23 cellular contexts compared by ENCODE assay signal in the genomic region with DNA sequence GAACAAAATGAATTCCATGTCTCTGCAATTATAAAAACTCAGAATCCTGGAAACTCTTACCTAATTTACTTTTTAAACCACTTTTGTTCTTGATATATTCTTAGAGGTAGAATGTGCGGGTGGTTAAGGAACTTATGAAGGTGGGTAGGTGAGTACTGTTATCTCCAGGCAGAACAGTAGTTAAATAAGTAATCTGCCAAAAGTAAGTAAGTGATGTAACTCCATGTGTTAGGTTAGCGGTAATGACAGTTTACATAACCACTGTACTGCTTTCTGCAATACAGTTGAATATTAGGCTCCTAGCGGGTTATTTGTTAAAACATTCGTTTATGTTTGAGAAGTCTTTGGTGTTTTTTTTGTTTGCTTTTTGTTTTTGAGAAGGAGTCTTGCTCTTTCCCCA. TPM values are rescaled to one million over a fixed set of nuclear protein-coding genes. Genes with fewer than 3 reads are reported as not detected.
A peak's percentile ranks its signal among the peaks of the same experiment; 100 is the strongest.
DNase-seq lines count a peak whose midpoint lies in the region; ATAC-seq, FAIRE-seq and TF ChIP-seq lines count a peak whose summit lies in the region.
"Had no signal": no experiment of that assay in that cellular context is flagged by ENCODE, and none has a peak within 500 bp of the region (broad histone marks: within the 10 kb centered on the region; RNA-seq: fewer than 3 reads in every experiment).

No MANE protein-coding gene starts in this region.

- H4K20me1 ChIP-seq in GM12878 (ENCODE audit: control insufficient read depth, insufficient read depth): no peaks in the 10 kb centered on the region
- no peaks in the 10 kb centered on the region for H4K20me1 ChIP-seq in HepG2 (ENCODE audit: insufficient read depth, low read length)

- WGBS in GM12878 (ENCODE audit: insufficient coverage, insufficient replicate concordance, low lambda C conversion rate, missing lambda C conversion rate): 93% methylated on average over 4 of the region's 4 CpGs
- WGBS in HepG2 (ENCODE audit: low lambda C conversion rate): 100% methylated on average over 4 of the region's 4 CpGs

- TF ChIP-seq POLR2A in GM12878 (IDR thresholded peaks at IDR 0.05; ENCODE audit: low read depth, low read length) (no peak), HepG2 (IDR thresholded peaks at IDR 0.05; ENCODE audit: insufficient read depth in 1 of 2, low read depth in 2 of 2, low read length in 2 of 2) (no peak)

- SMC1A ChIA-PET in GM12878 (lab: Charles Lee; ENCODE audit: uncharacterized antibody, unreplicated experiment): interaction anchor here (0.7 to 1.9 kb wide), 2 partner anchors 16 to 400 kb away, joined by 3 to 10 read pairs; no protein-coding TSS in a partner anchor

- no peak overlapping the region for H2AFZ ChIP-seq in GM12878 (ENCODE audit: control insufficient read depth, low read depth, low read length)
- H2AFZ ChIP-seq in HepG2 (ENCODE audit: low read length): no peak overlapping the region

- RAD21 ChIA-PET in GM12878 (lab: Charles Lee; ENCODE audit: unreplicated experiment): no interaction called here

- FAIRE-seq in GM12878 (lab: Jason Lieb, UNC): no peak
- FAIRE-seq in HepG2 (lab: Jason Lieb, UNC): no peak
- FAIRE-seq: A204.1, D721Med, G401.6, GM12892, GM18507 had no signal

- H3K4me2 ChIP-seq in GM12878 (ENCODE audit: control insufficient read depth, insufficient read depth) (no peak overlapping the region), HepG2 (ENCODE audit: low read depth, low read length) (no peak overlapping the region)
- H3K4me2 ChIP-seq: BLaER1 treated with 17β-estradiol and CSF1 and Interleukin-3, amounts not matched to agents 10 nM and 100 nM had no signal

- TF ChIP-seq CTCF in GM12878 (IDR thresholded peaks at IDR 0.05 in 2 of 3, conservative IDR thresholded peaks at IDR 0.05 in 1 of 3; ENCODE audit: control insufficient read depth in 2 of 3, extremely low read depth in 1 of 3, insufficient read depth in 1 of 3, low read depth in 3 of 3, low read length in 3 of 3) (no peak), HepG2 (CRISPR knock-in tag; IDR thresholded peaks at IDR 0.05) (no peak)

- H3K4me1 ChIP-seq in GM12878 (ENCODE audit: control insufficient read depth, insufficient read depth, low read length): no peaks in the 10 kb centered on the region
- H3K4me1 ChIP-seq in HepG2 (ENCODE audit: insufficient read depth, low read length): peaks cover 26% of the 10 kb centered on the region
- H3K4me1 ChIP-seq: Caco-2 had no signal

- H3K4me3 ChIP-seq in GM12878 (no peak overlapping the region), HepG2 (replicated peaks in 1 of 3; ENCODE audit: insufficient read depth in 1 of 3, low read depth in 2 of 3, low read length in 3 of 3) (no peak overlapping the region)
- H3K4me3 ChIP-seq: BLaER1 treated with 17β-estradiol and CSF1 and Interleukin-3, amounts not matched to agents 10 nM and 100 nM had no signal

- ATAC-seq in GM12878: no peak
- no peak for ATAC-seq in HepG2
- ATAC-seq: CD8-positive, alpha-beta T cell had no signal

- in situ Hi-C loops in GM12878 (cut with MboI): loop anchor here (10.0 kb wide), 1 partner anchor 338 kb away; no protein-coding TSS in a partner anchor
- in situ Hi-C loops in HepG2 (cut with HindIII; ENCODE audit: extremely low pct_ligation_motif_present, low pct_unique_long_range_greater_than_20kb): loop anchor here (5.0 to 25.0 kb wide), 2 partner anchors 401 to 611 kb away; no protein-coding TSS in a partner anchor

- no peaks in the 10 kb centered on the region; the same call in 2 of the 3 replicates for H3K9me3 ChIP-seq in GM12878 (replicated peaks; ENCODE audit: control insufficient read depth, insufficient read depth, low read length)
- no peaks in the 10 kb centered on the region for H3K9me3 ChIP-seq in HepG2 (ENCODE audit: low read length)
- H3K9me3 ChIP-seq: BLaER1 treated with 17β-estradiol and CSF1 and Interleukin-3, amounts not matched to agents 10 nM and 100 nM; Caco-2 had no signal

- intact Hi-C loops in GM12878 (cut with micrococcal nuclease; ENCODE audit: unreplicated experiment): loop anchor here (10.0 kb wide), 1 partner anchor 118 kb away; no protein-coding TSS in a partner anchor
- intact Hi-C loops in HepG2 (cut with micrococcal nuclease; ENCODE audit: unreplicated experiment): loop anchor here (10.0 kb wide), 1 partner anchor 398 kb away; no protein-coding TSS in a partner anchor

- POLR2A ChIA-PET in GM12878 (lab: Charles Lee) (no interaction called here), HepG2 (lab: Yijun Ruan, JAX) (no interaction called here)

- BruUV-seq in GM12878 (replicated peaks; lab: Mats Ljungman, UMichigan) (no TSS peak), HepG2 (replicated peaks; lab: Mats Ljungman, UMichigan) (no TSS peak)

- TF ChIP-seq RAD21 in GM12878 (IDR thresholded peaks at IDR 0.05; ENCODE audit: insufficient read depth, low read depth, low read length) (no peak), HepG2 (CRISPR knock-in tag; IDR thresholded peaks at IDR 0.05) (no peak)

- CTCF ChIA-PET in GM12878 (lab: Yijun Ruan, JAX): interaction anchor here (0.6 kb wide), 1 partner anchor 204 kb away, joined by 3 read pairs; no protein-coding TSS in a partner anchor
- CTCF ChIA-PET in HepG2 (lab: Yijun Ruan, JAX; ENCODE audit: low intra/inter-chr PET ratio, low total read pairs): no interaction called here

- peaks cover 36% of the 10 kb centered on the region for H3K79me2 ChIP-seq in GM12878 (ENCODE audit: control insufficient read depth, insufficient read depth, low read length)
- H3K79me2 ChIP-seq in HepG2 (ENCODE audit: insufficient read depth, low read length): peaks cover 22% of the 10 kb centered on the region

- no peaks in the 10 kb centered on the region for H3K27me3 ChIP-seq in GM12878 (replicated peaks in 1 of 2; ENCODE audit: control insufficient read depth in 2 of 2, insufficient read depth in 2 of 2, low read length in 1 of 2)
- no peaks in the 10 kb centered on the region for H3K27me3 ChIP-seq in HepG2 (ENCODE audit: control insufficient read depth in 1 of 2, insufficient read depth in 2 of 2, low read length in 2 of 2)
- H3K27me3 ChIP-seq: BLaER1 treated with 17β-estradiol and CSF1 and Interleukin-3, amounts not matched to agents 10 nM and 100 nM had no signal

- H3K9ac ChIP-seq in GM12878 (ENCODE audit: control insufficient read depth, insufficient read depth, low read length): no peak overlapping the region
- H3K9ac ChIP-seq in HepG2 (ENCODE audit: insufficient read depth, low read depth, low read length): no peak overlapping the region
- H3K9ac ChIP-seq: BLaER1 treated with 17β-estradiol and CSF1 and Interleukin-3, amounts not matched to agents 10 nM and 100 nM had no signal

- H3K36me3 ChIP-seq in GM12878 (ENCODE audit: control insufficient read depth in 2 of 2, insufficient read depth in 2 of 2, low read length in 1 of 2) (peaks cover 0 to 7% of the 10 kb centered on the region in 2 experiments; a peak in 1 of 4 replicates), HepG2 (replicated peaks in 1 of 2; ENCODE audit: control insufficient read depth in 1 of 2, insufficient read depth in 2 of 2, low read length in 2 of 2) (no peaks in the 10 kb centered on the region; a peak in 1 of 5 replicates)

- no peak for TF ChIP-seq EP300 in GM12878 (IDR thresholded peaks at IDR 0.05; ENCODE audit: borderline replicate concordance in 1 of 2, control insufficient read depth in 1 of 2, low read depth in 2 of 2, low read length in 2 of 2)
- no peak for TF ChIP-seq EP300 in HepG2 (IDR thresholded peaks at IDR 0.05; ENCODE audit: low read depth in 2 of 2, low read length in 2 of 2)
- no peak for TF ChIP-seq EP300 in HepG2 (CRISPR knock-in tag; IDR thresholded peaks at IDR 0.05; ENCODE audit: borderline replicate concordance)

- DNase-seq in GM12878 (ENCODE audit: low read depth, low spot score) (no peak), HepG2 (ENCODE audit: low spot score) (no peak), putamen (ENCODE audit: low spot score) (peak; percentile 69), NCI-H146 treated with DMSO at 0.1 percent for 48 hours (lab: John Stamatoyannopoulos, UW; ENCODE audit: unreplicated experiment) (no peak), RKO (ENCODE audit: low spot score) (no peak)
- no peak for DNase-seq in activated T-cell treated with anti-CD3 and anti-CD28 coated beads, Interleukin-2, amount 50 U/mL, for 48 hours
- DNase-seq: 8988T; ACHN; AML-193; Caco-2; Calu3; CD4-positive, alpha-beta T cell; CD8-positive, alpha-beta T cell; DMS79 treated with DMSO at 0.1 percent for 48 hours; GF-D8 had no signal

- no peak overlapping the region for H3K27ac ChIP-seq in GM12878 (ENCODE audit: control insufficient read depth, insufficient read depth)
- H3K27ac ChIP-seq in HepG2 (ENCODE audit: extremely low read length, insufficient read depth, low read length): no peak overlapping the region
- H3K27ac ChIP-seq: BLaER1 treated with 17β-estradiol and CSF1 and Interleukin-3, amounts not matched to agents 10 nM and 100 nM; C4-2B had no signal

RNA-seq across cellular contexts. Expression of a gene that starts 7.1 kb away (rescaled TPM):
- total RNA-seq in GM12878 (2013; cell fraction: nucleolus; rRNA removed): 87.0 and 96.3 TPM in 2 replicates
- total RNA-seq in GM12878 (2014; rRNA removed): 24.2 and 24.9 TPM in 2 replicates
- total RNA-seq in GM12878 (2014; rRNA removed; fragmentation: Illumina TruSeq; extraction: Trizol): 17.5 and 17.8 TPM in 2 replicates
- total RNA-seq in GM12878 (2021): 41.4 and 45.1 TPM in 2 replicates
- polyA plus RNA-seq in GM12878 (2011; ENCODE audit: low read depth): 8.6 TPM
- polyA plus RNA-seq in GM12878 (2011; rRNA removed): 12.0 and 21.8 TPM in 2 replicates
- 22.6 and 30.4 TPM in 2 replicates for polyA plus RNA-seq in GM12878 (2011; cell fraction: cytosol; rRNA removed)
- polyA plus RNA-seq in GM12878 (2011; cell fraction: nucleus; rRNA removed): 20.4 and 21.9 TPM in 2 replicates
- 9.0 and 11.4 TPM in 2 replicates for polyA plus RNA-seq in GM12878 (2012)
- polyA plus RNA-seq in GM12878 (2014; fragmentation: Illumina TruSeq; extraction: Trizol): 16.9 and 17.2 TPM in 2 replicates
- polyA plus RNA-seq in GM12878 (2014; fragmentation: Nextera tagmentation; extraction: Ambion mirVana): 1 to 10 TPM; 3.2 to 5.1 TPM
- polyA plus RNA-seq in GM12878 (2014; rRNA removed): 16.9 and 18.8 TPM in 2 replicates
- 1 to 10 TPM; 3.7 to 4.1 TPM for polyA plus RNA-seq in GM12878 (2016; fragmentation: Nextera tagmentation; extraction: Ambion mirVana)
- 53.6 and 61.9 TPM in 2 replicates for polyA minus RNA-seq in GM12878 (2011; rRNA and poly(A)+ RNA removed)
- polyA minus RNA-seq in GM12878 (2011; cell fraction: cytosol; rRNA and poly(A)+ RNA removed): 14.0 and 16.6 TPM in 2 replicates
- 44.9 and 63.1 TPM in 2 replicates for polyA minus RNA-seq in GM12878 (2011; cell fraction: nucleus; rRNA and poly(A)+ RNA removed)
- total RNA-seq in HepG2 (2016; rRNA removed; fragmentation: Illumina TruSeq; extraction: Trizol): 10.2 and 11.0 TPM in 2 replicates
- 2.6 and 4.8 TPM in 2 replicates for total RNA-seq in HepG2 (2016; cell fraction: cytosol; rRNA removed; fragmentation: Illumina TruSeq; extraction: Trizol; ENCODE audit: low read depth)
- total RNA-seq in HepG2 (2016; cell fraction: insoluble cytoplasmic fraction; rRNA removed; fragmentation: Illumina TruSeq; extraction: Trizol): 8.7 and 10.4 TPM in 2 replicates
- total RNA-seq in HepG2 (2016; cell fraction: membrane; rRNA removed; fragmentation: Illumina TruSeq; extraction: Trizol): 8.0 and 8.7 TPM in 2 replicates
- 12.6 and 19.7 TPM in 2 replicates for total RNA-seq in HepG2 (2016; cell fraction: nucleus; rRNA removed; fragmentation: Illumina TruSeq; extraction: Trizol)
- polyA plus RNA-seq in HepG2 (2011; rRNA removed): 8.4 and 9.7 TPM in 2 replicates
- polyA plus RNA-seq in HepG2 (2011; cell fraction: cytosol; rRNA removed): 7.6 and 7.8 TPM in 2 replicates
- polyA plus RNA-seq in HepG2 (2011; cell fraction: nucleus; rRNA removed): 10.1 and 10.2 TPM in 2 replicates
- 6.8 and 7.7 TPM in 2 replicates for polyA plus RNA-seq in HepG2 (2012)
- polyA plus RNA-seq in HepG2 (2016; cell fraction: cytosol; fragmentation: Illumina TruSeq; extraction: Trizol; ENCODE audit: low read depth): 1.0 and 1.3 TPM in 2 replicates
- polyA plus RNA-seq in HepG2 (2016; cell fraction: insoluble cytoplasmic fraction; fragmentation: Illumina TruSeq; extraction: Trizol; ENCODE audit: low read depth): 7.4 and 8.7 TPM in 2 replicates
- polyA plus RNA-seq in HepG2 (2016; cell fraction: membrane; fragmentation: Illumina TruSeq; extraction: Trizol; ENCODE audit: low read depth): 4.7 and 5.3 TPM in 2 replicates
- 9.1 and 9.5 TPM in 2 replicates for polyA plus RNA-seq in HepG2 (2016; cell fraction: nucleus; fragmentation: Illumina TruSeq; extraction: Trizol; ENCODE audit: insufficient read depth, low read depth)
- 0.09 and 45.3 TPM in 2 replicates for polyA minus RNA-seq in HepG2 (2011; rRNA and poly(A)+ RNA removed; ENCODE audit: low replicate concordance)
- 10.6 and 17.4 TPM in 2 replicates for polyA minus RNA-seq in HepG2 (2011; cell fraction: cytosol; rRNA and poly(A)+ RNA removed)
- 24.1 and 29.6 TPM in 2 replicates for polyA minus RNA-seq in HepG2 (2011; cell fraction: nucleus; rRNA and poly(A)+ RNA removed)
- total RNA-seq: A673 had no signal
